In genomic region chr7:148735967-148736366, GRCh38 we compare ENCODE assay signal across 1 cellular context.
TF ChIP-seq lines count a peak whose summit lies in the region.

No MANE protein-coding gene starts in this region.

TF ChIP-seq in HEK293, 187 proteins besides CTCF, POLR2A, EP300 and RAD21 (continued from another document):
- TF ChIP-seq ZNF362 (tag by site-specific recombination; IDR thresholded peaks at IDR 0.05): no peak
- TF ChIP-seq ZBTB20 (tag by site-specific recombination; IDR thresholded peaks at IDR 0.05): no peak
- no peak for TF ChIP-seq ZNF707 (tag by site-specific recombination; IDR thresholded peaks at IDR 0.05)
- TF ChIP-seq ZNF610 (tag by site-specific recombination; IDR thresholded peaks at IDR 0.05; ENCODE audit: borderline replicate concordance): no peak
- TF ChIP-seq MEIS1 (CRISPR knock-in tag; IDR thresholded peaks at IDR 0.05; ENCODE audit: borderline replicate concordance): no peak
- peak; percentile 37; the same call in 1 of the 2 replicates for TF ChIP-seq ZNF121 (tag by site-specific recombination; IDR thresholded peaks at IDR 0.05)
